In genomic region chr6:106182455-106182854, GRCh38 we compare ENCODE assay signal across 11 cellular contexts.
DNase-seq lines count a peak whose midpoint lies in the region; ATAC-seq, FAIRE-seq and TF ChIP-seq lines count a peak whose summit lies in the region.
"Had no signal": no experiment of that assay in that cellular context is flagged by ENCODE, and none has a peak within 500 bp of the region (broad histone marks: within the 10 kb centered on the region; RNA-seq: fewer than 3 reads in every experiment).

No MANE protein-coding gene starts in this region.

- H4K20me1 ChIP-seq in astrocyte (ENCODE audit: insufficient read depth, low read length): no peaks in the 10 kb centered on the region

- H3K27me3 ChIP-seq in astrocyte (ENCODE audit: insufficient read depth, low read length) (no peaks in the 10 kb centered on the region), left ventricle myocardium inferior (ENCODE audit: low read depth) (no peaks in the 10 kb centered on the region)
- H3K27me3 ChIP-seq: hepatocyte had no signal

- H3K4me2 ChIP-seq in astrocyte (ENCODE audit: low read length): peak overlapping the region; percentile 12
- H3K4me2 ChIP-seq: hepatocyte had no signal

- ATAC-seq in GM18858 (IDR thresholded peaks at IDR 0.05; ENCODE audit: unreplicated experiment): peak; percentile 84
- peak; percentile 88 for ATAC-seq in GM21526 (IDR thresholded peaks at IDR 0.05; ENCODE audit: low FRiP score, unreplicated experiment)
- peak; percentile 94 for ATAC-seq in HG03342 (IDR thresholded peaks at IDR 0.05; ENCODE audit: unreplicated experiment)
- ATAC-seq in T-cell (replicated peaks in 1 of 4): no peak
- ATAC-seq: psoas muscle had no signal

- H3K36me3 Mint-ChIP-seq in astrocyte (ENCODE audit: low read depth, unreplicated experiment): peaks cover 4% of the 10 kb centered on the region
- peaks cover 17% of the 10 kb centered on the region for H3K36me3 Mint-ChIP-seq in T-cell

- no peak overlapping the region for H3K9ac ChIP-seq in astrocyte (ENCODE audit: low read length)

- H2AFZ ChIP-seq in astrocyte (ENCODE audit: low read depth, low read length): no peak overlapping the region
- H2AFZ ChIP-seq: hepatocyte had no signal

- H3K27ac ChIP-seq in astrocyte (ENCODE audit: low read depth, low read length) (peak overlapping the region; percentile 18), left ventricle myocardium inferior (replicated peaks) (no peak overlapping the region)
- H3K27ac ChIP-seq: hepatocyte, psoas muscle had no signal

- DNase-seq in astrocyte (ENCODE audit: low read depth): no peak
- DNase-seq in nucleus accumbens (lab: John Stamatoyannopoulos, UW): no peak
- DNase-seq in left ventricle myocardium inferior: no peak
- no peak for DNase-seq in 8988T
- DNase-seq in T-cell: no peak
- DNase-seq: psoas muscle had no signal

- H3K27me3 Mint-ChIP-seq in astrocyte (ENCODE audit: low read depth, unreplicated experiment) (no peaks in the 10 kb centered on the region), T-cell (no peaks in the 10 kb centered on the region)
- H3K27me3 Mint-ChIP-seq: brain had no signal

- no peak for TF ChIP-seq CTCF in astrocyte (IDR thresholded peaks at IDR 0.05; ENCODE audit: insufficient read depth, low read depth, low read length)
- TF ChIP-seq CTCF in left ventricle myocardium inferior (IDR thresholded peaks at IDR 0.05; ENCODE audit: borderline replicate concordance): no peak

- no peaks in the 10 kb centered on the region for H3K79me2 ChIP-seq in astrocyte (ENCODE audit: insufficient read depth, low read length)
- H3K79me2 ChIP-seq: hepatocyte had no signal

- H3K36me3 ChIP-seq in astrocyte (ENCODE audit: insufficient read depth, low read length): no peaks in the 10 kb centered on the region
- peaks cover 13% of the 10 kb centered on the region for H3K36me3 ChIP-seq in left ventricle myocardium inferior

- H3K4me3 Mint-ChIP-seq in astrocyte (ENCODE audit: unreplicated experiment): no peak overlapping the region
- H3K4me3 Mint-ChIP-seq in T-cell: no peak overlapping the region
- H3K4me3 Mint-ChIP-seq: brain had no signal

- H3K9me3 Mint-ChIP-seq in astrocyte (ENCODE audit: unreplicated experiment) (no peaks in the 10 kb centered on the region), T-cell (no peaks in the 10 kb centered on the region)
- H3K9me3 Mint-ChIP-seq: brain had no signal

- H3K4me3 ChIP-seq in astrocyte (ENCODE audit: insufficient read depth, low read depth, low read length) (no peak overlapping the region), left ventricle myocardium inferior (no peak overlapping the region)
- H3K4me3 ChIP-seq: hepatocyte, psoas muscle had no signal

- H3K4me1 Mint-ChIP-seq in astrocyte (ENCODE audit: low read depth, unreplicated experiment) (peaks cover 41% of the 10 kb centered on the region), T-cell (peaks cover 16 to 48% (median 33%) of the 10 kb centered on the region in 3 donors)

- FAIRE-seq in astrocyte (lab: Jason Lieb, UNC): no peak

- CTCF ChIA-PET in T-cell (lab: Charles Lee): interaction anchor here (0.5 to 2.1 kb wide), 7 partner anchors 13 to 739 kb away, joined by 3 to 10 read pairs (median 3); no protein-coding TSS in a partner anchor

- H3K9me3 ChIP-seq in astrocyte (ENCODE audit: insufficient read depth, low read depth, low read length): no peaks in the 10 kb centered on the region
- H3K9me3 ChIP-seq in left ventricle myocardium inferior (replicated peaks): no peaks in the 10 kb centered on the region
- H3K9me3 ChIP-seq: psoas muscle had no signal

- POLR2A ChIA-PET in T-cell (lab: Charles Lee): interaction anchor here (0.6 to 1.5 kb wide), 4 partner anchors 9 to 1261 kb away, joined by 3 to 4 read pairs (median 3); no protein-coding TSS in a partner anchor

- intact Hi-C loops in left ventricle myocardium inferior (cut with micrococcal nuclease): no loop called here

- H3K27ac Mint-ChIP-seq in astrocyte (ENCODE audit: unreplicated experiment) (peak overlapping the region; percentile 23), T-cell (no peak overlapping the region)
- H3K27ac Mint-ChIP-seq: brain had no signal

- H3K4me1 ChIP-seq in astrocyte (ENCODE audit: insufficient read depth, low read length) (peaks cover 16% of the 10 kb centered on the region), left ventricle myocardium inferior (no peaks in the 10 kb centered on the region)
- H3K4me1 ChIP-seq: psoas muscle had no signal

Comparison
In these comparisons a context has a peak if more than half of its experiments do, and no peak if none do; other contexts are left out.
1. ATAC-seq: peak in GM18858 (single experiment), GM21526 (single experiment) and HG03342 (single experiment); none in T-cell (0 of 4).